ENCODE assay signal across 16 cellular contexts in genomic region chr13:108272333-108272732, GRCh38. TPM values are rescaled to one million over a fixed set of nuclear protein-coding genes. Genes with fewer than 3 reads are reported as not detected.
DNase-seq lines count a peak whose midpoint lies in the region; ATAC-seq and TF ChIP-seq lines count a peak whose summit lies in the region.
"Had no signal": no experiment of that assay in that cellular context is flagged by ENCODE, and none has a peak within 500 bp of the region (broad histone marks: within the 10 kb centered on the region; RNA-seq: fewer than 3 reads in every experiment).

No MANE protein-coding gene starts in this region.

- no peak overlapping the region for H2AK5ac ChIP-seq in IMR-90 (ENCODE audit: low read depth, low read length)
- no peak overlapping the region for H2AK5ac ChIP-seq in trophoblast cell (ENCODE audit: low read length)

- no peak overlapping the region for H3K4me3 Mint-ChIP-seq in memory B cell
- H3K4me3 Mint-ChIP-seq: CD8-positive, alpha-beta T cell had no signal

- H3K9me3 Mint-ChIP-seq in memory B cell: no peaks in the 10 kb centered on the region
- H3K9me3 Mint-ChIP-seq: CD8-positive, alpha-beta T cell had no signal

- H3K79me1 ChIP-seq in IMR-90 (ENCODE audit: low read depth in 1 of 2, low read length in 2 of 2): no peaks in the 10 kb centered on the region
- H3K79me1 ChIP-seq in trophoblast cell (ENCODE audit: low read length): no peaks in the 10 kb centered on the region

- TF ChIP-seq POLR2A in IMR-90 (IDR thresholded peaks at IDR 0.05; ENCODE audit: low read depth, low read length): no peak

- H2BK15ac ChIP-seq in IMR-90 (ENCODE audit: low read depth, low read length): no peak overlapping the region

- H3K27ac Mint-ChIP-seq in memory B cell: peak overlapping the region; percentile 42
- H3K27ac Mint-ChIP-seq: CD8-positive, alpha-beta T cell had no signal

- H2BK5ac ChIP-seq in IMR-90 (ENCODE audit: low read depth, low read length, poor library complexity, severe bottlenecking): no peak overlapping the region
- no peak overlapping the region for H2BK5ac ChIP-seq in trophoblast cell (ENCODE audit: low read depth, low read length, poor library complexity)

- H3K9me1 ChIP-seq in IMR-90 (ENCODE audit: insufficient read depth, low read length): peaks cover 3% of the 10 kb centered on the region; the same call in 1 of the 2 replicates

- peaks cover 20% of the 10 kb centered on the region for H3K4me1 Mint-ChIP-seq in memory B cell

- H3K79me2 ChIP-seq in trophoblast cell (ENCODE audit: control insufficient read depth, insufficient read depth, low read length, poor library complexity): no peaks in the 10 kb centered on the region

- TF ChIP-seq RAD21 in IMR-90 (IDR thresholded peaks at IDR 0.05; ENCODE audit: low read length): no peak

- H3K4me1 ChIP-seq in IMR-90 (ENCODE audit: control insufficient read depth, insufficient read depth, low read length): peaks cover 2% of the 10 kb centered on the region; the same call in 1 of the 2 replicates
- H3K4me1 ChIP-seq in adipocyte (ENCODE audit: control insufficient read depth, insufficient read depth, low read length): peaks cover 46% of the 10 kb centered on the region
- H3K4me1 ChIP-seq in trophoblast cell (ENCODE audit: control insufficient read depth in 1 of 2, insufficient read depth in 2 of 2, low read length in 2 of 2): no peaks in the 10 kb centered on the region

- no peaks in the 10 kb centered on the region for H3K36me3 ChIP-seq in IMR-90 (ENCODE audit: control insufficient read depth, insufficient read depth, low read length)
- H3K36me3 ChIP-seq in adipocyte (ENCODE audit: control insufficient read depth, insufficient read depth, low read length, severe bottlenecking): no peaks in the 10 kb centered on the region
- no peaks in the 10 kb centered on the region for H3K36me3 ChIP-seq in trophoblast cell (ENCODE audit: control insufficient read depth in 1 of 2, insufficient read depth in 2 of 2, low read length in 2 of 2)

- no peak overlapping the region for H3K14ac ChIP-seq in IMR-90 (replicated peaks; ENCODE audit: low read depth, low read length)
- no peak overlapping the region for H3K14ac ChIP-seq in trophoblast cell (ENCODE audit: low read length)

- H3K4me3 ChIP-seq in IMR-90 (ENCODE audit: insufficient read depth, low read depth, low read length) (no peak overlapping the region), adipocyte (ENCODE audit: low read length) (no peak overlapping the region), trophoblast cell (ENCODE audit: low read depth, low read length) (no peak overlapping the region)

- H3K4ac ChIP-seq in IMR-90 (ENCODE audit: low read depth, low read length): no peak overlapping the region
- H3K4ac ChIP-seq in trophoblast cell (ENCODE audit: low read depth, low read length): no peak overlapping the region

- no peaks in the 10 kb centered on the region for H3K9me3 ChIP-seq in IMR-90 (ENCODE audit: control insufficient read depth, insufficient read depth, low read length)
- H3K9me3 ChIP-seq in adipocyte (ENCODE audit: control insufficient read depth, low read length): no peaks in the 10 kb centered on the region
- no peaks in the 10 kb centered on the region for H3K9me3 ChIP-seq in trophoblast cell (ENCODE audit: insufficient read depth, low read depth, low read length)

- H3K27me3 ChIP-seq in IMR-90 (ENCODE audit: control insufficient read depth, insufficient read depth, low read length) (no peaks in the 10 kb centered on the region), adipocyte (replicated peaks; ENCODE audit: control insufficient read depth, insufficient read depth, low read length) (no peaks in the 10 kb centered on the region), trophoblast cell (ENCODE audit: insufficient read depth, low read length) (no peaks in the 10 kb centered on the region)

- CTCF ChIA-PET in IMR-90 (lab: Yijun Ruan, JAX): interaction anchor here (0.5 to 0.8 kb wide), 2 partner anchors 14 to 44 kb away, joined by 3 read pairs; no protein-coding TSS in a partner anchor

- H4K5ac ChIP-seq in IMR-90 (ENCODE audit: low read depth, low read length): no peak overlapping the region

- DNase-seq in EL (peak; percentile 6), IMR-90 (peak; percentile 31), adipocyte (ENCODE audit: low read depth) (peak; percentile 25), memory B cell (ENCODE audit: low spot score in 2 of 2) (no peak), NCI-H1694 treated with DMSO at 0.1 percent for 48 hours (lab: John Stamatoyannopoulos, UW) (no peak), trophoblast cell (no peak)
- DNase-seq: CD8-positive, alpha-beta T cell; hippocampal formation; Karpas-422; left colon; NCI-H187; NCI-H524 treated with DMSO at 0.1 percent for 48 hours; posterior cingulate gyrus; SW 1271 had no signal

- no peak overlapping the region for H3K56ac ChIP-seq in IMR-90 (ENCODE audit: extremely low read depth, insufficient read depth, low read length)

- H3K9ac ChIP-seq in IMR-90 (ENCODE audit: low read depth, low read length) (no peak overlapping the region), adipocyte (ENCODE audit: low read length) (no peak overlapping the region), trophoblast cell (ENCODE audit: low read length) (no peak overlapping the region)

- intact Hi-C loops in IMR-90 (cut with micrococcal nuclease): no loop called here

- H2BK12ac ChIP-seq in trophoblast cell (ENCODE audit: low read length): no peak overlapping the region

- BruUV-seq in IMR-90 (replicated peaks; lab: Mats Ljungman, UMichigan): no TSS peak

- H3K27ac ChIP-seq in IMR-90 (ENCODE audit: insufficient read depth, low read length): no peak overlapping the region
- no peak overlapping the region for H3K27ac ChIP-seq in trophoblast cell (ENCODE audit: low read depth, low read length)
- H3K27ac ChIP-seq: epithelial cell of prostate had no signal

- no peak overlapping the region for H2BK120ac ChIP-seq in IMR-90 (ENCODE audit: low read depth, low read length)
- H2BK120ac ChIP-seq in trophoblast cell (ENCODE audit: insufficient read depth, low read length, poor library complexity): no peak overlapping the region

- TF ChIP-seq CTCF in IMR-90 (conservative IDR thresholded peaks at IDR 0.05; ENCODE audit: low read depth, low read length): no peak

- H2AFZ ChIP-seq in IMR-90 (replicated peaks; ENCODE audit: low read length, poor library complexity) (no peak overlapping the region), trophoblast cell (ENCODE audit: insufficient read depth, low read length, poor library complexity) (no peak overlapping the region)

- no peak for ATAC-seq in IMR-90 (ENCODE audit: low read depth)
- no peak for ATAC-seq in memory B cell (ENCODE audit: low read depth)
- ATAC-seq in HG03439 (IDR thresholded peaks at IDR 0.05; ENCODE audit: unreplicated experiment): no peak
- ATAC-seq: CD8-positive, alpha-beta T cell; left colon had no signal

- no peak overlapping the region for H4K12ac ChIP-seq in trophoblast cell (ENCODE audit: low read depth, low read length)

- H4K91ac ChIP-seq in IMR-90 (ENCODE audit: insufficient read depth, low read depth, low read length) (no peak overlapping the region), trophoblast cell (ENCODE audit: low read depth, low read length) (no peak overlapping the region)

- in situ Hi-C loops in IMR-90 (cut with MboI; ENCODE audit: low sequenced_read_pairs): no loop called here

- no peak overlapping the region for H2AK9ac ChIP-seq in IMR-90 (replicated peaks; ENCODE audit: low read depth, low read length, poor library complexity)

- POLR2A ChIA-PET in IMR-90 (lab: Charles Lee; ENCODE audit: unreplicated experiment): no interaction called here

- H3K27me3 Mint-ChIP-seq in memory B cell: no peaks in the 10 kb centered on the region

- H4K20me1 ChIP-seq in IMR-90 (ENCODE audit: insufficient read depth, low read length): no peaks in the 10 kb centered on the region

- H3K4me2 ChIP-seq in IMR-90 (ENCODE audit: low read depth, low read length): no peak overlapping the region
- no peak overlapping the region for H3K4me2 ChIP-seq in trophoblast cell (ENCODE audit: low read length)

- dilution Hi-C loops in IMR-90 (cut with HindIII; ENCODE audit: low sequenced_read_pairs, unreplicated experiment): no loop called here

- H2BK20ac ChIP-seq in IMR-90 (ENCODE audit: low read depth, low read length): no peak overlapping the region

- H3K18ac ChIP-seq in IMR-90 (ENCODE audit: low read depth, low read length) (no peak overlapping the region), trophoblast cell (ENCODE audit: low read length) (no peak overlapping the region)

- H3K36me3 Mint-ChIP-seq in memory B cell: no peaks in the 10 kb centered on the region
- H3K36me3 Mint-ChIP-seq: CD8-positive, alpha-beta T cell had no signal

- H3K23ac ChIP-seq in IMR-90 (ENCODE audit: low read depth, low read length) (no peak overlapping the region), trophoblast cell (ENCODE audit: low read length) (no peak overlapping the region)

- H4K8ac ChIP-seq in IMR-90 (ENCODE audit: low read depth in 2 of 2, low read length in 2 of 2) (no peak overlapping the region), trophoblast cell (ENCODE audit: low read depth, low read length) (no peak overlapping the region)

TF ChIP-seq in IMR-90, 13 proteins besides CTCF, POLR2A, EP300 and RAD21:
- TF ChIP-seq FOS (IDR thresholded peaks at IDR 0.05; ENCODE audit: low read depth, low read length) (peak; percentile 18; the same call in 1 of the 2 replicates), CEBPB (IDR thresholded peaks at IDR 0.05; ENCODE audit: low read depth, low read length) (no peak)

RNA-seq across cellular contexts. Expression of gene TNFSF13B, which starts 2.8 kb away (rescaled TPM):
- total RNA-seq in IMR-90 (2012; rRNA removed): 0.54 and 0.56 TPM in 2 replicates
- 0.29 and 0.33 TPM in 2 replicates for polyA plus RNA-seq in IMR-90 (2012; rRNA removed)
- polyA plus RNA-seq in IMR-90 (2012; cell fraction: cytosol; rRNA removed): 0.18 and 1.2 TPM in 2 replicates
- 0.70 and 2.5 TPM in 2 replicates for polyA plus RNA-seq in IMR-90 (2012; cell fraction: nucleus; rRNA removed; ENCODE audit: low replicate concordance)
- 0.52 and 1.1 TPM in 2 replicates for polyA plus RNA-seq in trophoblast cell (2013)

RNA-seq across cellular contexts. Expression of gene ABHD13, which starts 54.1 kb away (rescaled TPM):
- total RNA-seq in IMR-90 (2012; rRNA removed): 4.1 and 10.6 TPM in 2 replicates
- polyA plus RNA-seq in IMR-90 (2012; rRNA removed): 2.8 and 4.0 TPM in 2 replicates
- polyA plus RNA-seq in IMR-90 (2012; cell fraction: cytosol; rRNA removed): 0.92 and 1.1 TPM in 2 replicates
- 0.39 and 2.6 TPM in 2 replicates for polyA plus RNA-seq in IMR-90 (2012; cell fraction: nucleus; rRNA removed; ENCODE audit: low replicate concordance)
- 5.6 and 5.7 TPM in 2 replicates for polyA plus RNA-seq in trophoblast cell (2013)

RNA-seq across cellular contexts. Expression of gene LIG4, which starts 57.0 kb away (rescaled TPM):
- 7.2 and 11.7 TPM in 2 replicates for total RNA-seq in IMR-90 (2012; rRNA removed)
- 3.5 and 5.0 TPM in 2 replicates for polyA plus RNA-seq in IMR-90 (2012; rRNA removed)
- polyA plus RNA-seq in IMR-90 (2012; cell fraction: cytosol; rRNA removed): 0.42 and 0.71 TPM in 2 replicates
- 0.50 and 5.8 TPM in 2 replicates for polyA plus RNA-seq in IMR-90 (2012; cell fraction: nucleus; rRNA removed; ENCODE audit: low replicate concordance)
- polyA plus RNA-seq in trophoblast cell (2013): 7.3 and 7.5 TPM in 2 replicates

Comparison
In these comparisons a context has a peak if more than half of its experiments do, and no peak if none do; other contexts are left out.
1. DNase-seq: peak in EL (single experiment), IMR-90 (single experiment) and adipocyte (single experiment); none in memory B cell (0 of 2), NCI-H1694 treated with DMSO at 0.1 percent for 48 hours (single experiment) and trophoblast cell (0 of 2).